In the genomic region with DNA sequence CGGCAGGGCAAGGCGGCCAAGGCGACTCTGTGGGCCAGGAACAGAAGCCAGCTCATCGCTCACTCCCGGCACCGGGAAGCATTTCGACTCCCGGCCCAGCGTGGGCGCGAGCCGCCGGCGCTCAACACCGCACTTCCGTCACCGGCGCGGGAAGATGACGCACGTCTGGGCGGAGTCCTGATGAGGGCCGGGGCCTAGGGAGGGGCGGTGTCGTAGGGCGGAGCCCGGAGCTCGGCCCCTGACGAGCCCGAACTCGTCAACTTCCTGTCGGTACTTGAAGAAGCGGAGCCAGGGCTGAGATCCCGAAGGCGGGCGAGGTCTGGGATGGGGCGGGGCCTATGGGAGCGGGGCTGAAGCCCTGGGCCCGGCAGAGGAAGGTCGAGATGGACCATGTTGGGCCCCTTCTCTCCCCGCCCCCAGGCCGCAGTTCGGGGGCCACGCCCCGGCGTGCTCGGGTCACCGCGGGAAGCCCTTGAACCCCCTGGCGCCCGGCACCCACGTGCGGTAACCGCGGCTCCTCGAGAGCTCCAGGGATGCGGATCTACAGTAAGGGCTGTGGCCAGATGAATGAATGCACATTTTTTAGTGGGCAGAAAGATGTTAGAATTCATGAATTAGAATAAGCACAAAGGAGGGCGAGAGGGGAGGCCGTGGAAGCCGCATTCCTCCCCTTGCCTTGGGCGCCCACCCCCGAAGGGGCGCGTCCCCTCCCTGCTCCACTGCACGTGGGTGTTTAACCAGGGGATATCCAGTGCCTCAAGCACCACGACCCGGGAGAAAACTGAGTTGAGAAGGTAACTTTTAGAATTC, we compare ENCODE assay signal across 8 cellular contexts. TPM values are rescaled to one million over a fixed set of nuclear protein-coding genes. Genes with fewer than 3 reads are reported as not detected.
A peak's percentile ranks its signal among the peaks of the same experiment; 100 is the strongest.
DNase-seq lines count a peak whose midpoint lies in the region; ATAC-seq, FAIRE-seq and TF ChIP-seq lines count a peak whose summit lies in the region.

A gene with protein sequence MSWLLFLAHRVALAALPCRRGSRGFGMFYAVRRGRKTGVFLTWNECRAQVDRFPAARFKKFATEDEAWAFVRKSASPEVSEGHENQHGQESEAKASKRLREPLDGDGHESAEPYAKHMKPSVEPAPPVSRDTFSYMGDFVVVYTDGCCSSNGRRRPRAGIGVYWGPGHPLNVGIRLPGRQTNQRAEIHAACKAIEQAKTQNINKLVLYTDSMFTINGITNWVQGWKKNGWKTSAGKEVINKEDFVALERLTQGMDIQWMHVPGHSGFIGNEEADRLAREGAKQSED (minus strand): TSS at position 129 of the 810 bp plus-strand sequence. CDS start 73 bp downstream, at position 56.

- CTCF ChIA-PET in activated CD4-positive, alpha-beta memory T cell treated with anti-CD3 and anti-CD28 coated beads for 36 hours (lab: Charles Lee): interaction anchor here (1.2 to 2.3 kb wide), 6 partner anchors 16 to 134 kb away, joined by 3 to 9 read pairs (median 3); a partner anchor contains a TSS
- CTCF ChIA-PET in HepG2 (lab: Yijun Ruan, JAX; ENCODE audit: low intra/inter-chr PET ratio, low total read pairs): no interaction called here

- peak; percentile 62 for FAIRE-seq in HepG2 (lab: Jason Lieb, UNC)

- no peak within 1 kb of the TSS for H2AFZ ChIP-seq in HepG2 (ENCODE audit: low read length)

- TF ChIP-seq RAD21 in HepG2 (CRISPR knock-in tag; IDR thresholded peaks at IDR 0.05): peak; percentile 47; the same call in 1 of the 2 replicates

- TSS peak; percentile 83 for BruUV-seq in HepG2 (replicated peaks; lab: Mats Ljungman, UMichigan)

- TF ChIP-seq CTCF in HepG2 (CRISPR knock-in tag; IDR thresholded peaks at IDR 0.05): no peak; the same call in none of the 2 replicates

- TF ChIP-seq POLR2A in HepG2 (IDR thresholded peaks at IDR 0.05; ENCODE audit: insufficient read depth in 1 of 2, low read depth in 2 of 2, low read length in 2 of 2): peak; percentile 88 to 96

- H3K79me2 ChIP-seq in HepG2 (ENCODE audit: insufficient read depth, low read length): peaks cover 37% of the 10 kb centered on the region

- ATAC-seq in GM19438 (IDR thresholded peaks at IDR 0.05; ENCODE audit: low read depth, unreplicated experiment): peak; percentile 96
- peak; percentile 92 for ATAC-seq in HG03575 (IDR thresholded peaks at IDR 0.05; ENCODE audit: extremely low read depth, insufficient number of reproducible peaks, low FRiP score, unreplicated experiment)
- ATAC-seq in HepG2: peak; percentile 98

- peaks cover 30% of the 10 kb centered on the region for H3K4me1 Mint-ChIP-seq in activated CD4-positive, alpha-beta memory T cell treated with anti-CD3 and anti-CD28 coated beads for 36 hours (ENCODE audit: low read depth)

- peak within 1 kb of the TSS; percentile 80 for H3K4me2 ChIP-seq in HepG2 (ENCODE audit: low read depth, low read length)

- WGBS in HepG2 (ENCODE audit: low lambda C conversion rate): 1% methylated on average over 58 of the region's 67 CpGs

- DNase-seq in CD1c-positive myeloid dendritic cell (ENCODE audit: extremely low spot score): peak; percentile 100
- peak; percentile 97 for DNase-seq in NCI-H82 treated with DMSO at 0.1 percent for 48 hours (lab: John Stamatoyannopoulos, UW; ENCODE audit: unreplicated experiment)
- peak; percentile 99 for DNase-seq in activated CD4-positive, alpha-beta memory T cell treated with anti-CD3 and anti-CD28 coated beads for 36 hours
- DNase-seq in dermis microvascular lymphatic vessel endothelial cell (ENCODE audit: low read depth in 2 of 2): peak; percentile 96 to 99
- DNase-seq in HepG2 (ENCODE audit: low spot score): peak; percentile 99
- DNase-seq in stimulated activated CD4-positive, alpha-beta T cell treated with anti-CD3 and anti-CD28 coated beads, Interleukin-4, amount 100 ng/mL, for 1 hour: peak; percentile 99

- H3K36me3 Mint-ChIP-seq in activated CD4-positive, alpha-beta memory T cell treated with anti-CD3 and anti-CD28 coated beads for 36 hours: peaks cover 36% of the 10 kb centered on the region

- H3K9me3 Mint-ChIP-seq in activated CD4-positive, alpha-beta memory T cell treated with anti-CD3 and anti-CD28 coated beads for 36 hours: no peaks in the 10 kb centered on the region

- H4K20me1 ChIP-seq in HepG2 (ENCODE audit: insufficient read depth, low read length): no peaks in the 10 kb centered on the region

- H3K4me3 ChIP-seq in HepG2 (replicated peaks in 1 of 3; ENCODE audit: insufficient read depth in 1 of 3, low read depth in 2 of 3, low read length in 3 of 3): peak within 1 kb of the TSS; percentile 85 to 92 (median 89)

- no peaks in the 10 kb centered on the region; a peak in 1 of 5 replicates for H3K27me3 ChIP-seq in HepG2 (ENCODE audit: control insufficient read depth in 1 of 2, insufficient read depth in 2 of 2, low read length in 2 of 2)

- H3K27ac ChIP-seq in HepG2 (ENCODE audit: extremely low read length, insufficient read depth, low read length): peak within 1 kb of the TSS; percentile 93

- H3K4me3 Mint-ChIP-seq in activated CD4-positive, alpha-beta memory T cell treated with anti-CD3 and anti-CD28 coated beads for 36 hours: peak within 1 kb of the TSS; percentile 86

- peak within 1 kb of the TSS; percentile 93 for H3K27ac Mint-ChIP-seq in activated CD4-positive, alpha-beta memory T cell treated with anti-CD3 and anti-CD28 coated beads for 36 hours

- in situ Hi-C loops in HepG2 (cut with HindIII; ENCODE audit: extremely low pct_ligation_motif_present, low pct_unique_long_range_greater_than_20kb): no loop called here

- H3K36me3 ChIP-seq in HepG2 (replicated peaks in 1 of 2; ENCODE audit: control insufficient read depth in 1 of 2, insufficient read depth in 2 of 2, low read length in 2 of 2): peaks cover 12 to 33% of the 10 kb centered on the region in 2 experiments

- POLR2A ChIA-PET in activated CD4-positive, alpha-beta memory T cell treated with anti-CD3 and anti-CD28 coated beads for 36 hours (lab: Charles Lee): interaction anchor here (0.7 to 3.9 kb wide), 12 partner anchors 15 to 336 kb away, joined by 3 to 61 read pairs (median 4); a partner anchor contains a TSS
- POLR2A ChIA-PET in HepG2 (lab: Yijun Ruan, JAX): interaction anchor here (0.7 to 3.9 kb wide), 38 partner anchors 9 to 181 kb away, joined by 3 to 71 read pairs (median 6); a partner anchor contains a TSS

- intact Hi-C loops in activated CD4-positive, alpha-beta memory T cell treated with anti-CD3 and anti-CD28 coated beads for 36 hours (cut with micrococcal nuclease): loop anchor here (2.0 to 5.0 kb wide), 2 partner anchors 49 to 336 kb away; no protein-coding TSS in a partner anchor
- intact Hi-C loops in HepG2 (cut with micrococcal nuclease; ENCODE audit: unreplicated experiment): loop anchor here (1.0 to 5.0 kb wide), 4 partner anchors 17 to 94 kb away; a partner anchor contains a TSS

- peaks cover 25% of the 10 kb centered on the region for H3K4me1 ChIP-seq in HepG2 (ENCODE audit: insufficient read depth, low read length)

- H3K9ac ChIP-seq in HepG2 (ENCODE audit: insufficient read depth, low read depth, low read length): peak within 1 kb of the TSS; percentile 98

- TF ChIP-seq EP300 in HepG2 (IDR thresholded peaks at IDR 0.05; ENCODE audit: low read depth in 2 of 2, low read length in 2 of 2) (peak in 1 of 2 experiments; percentile 39; a peak in 2 of 4 replicates), HepG2 (CRISPR knock-in tag; IDR thresholded peaks at IDR 0.05; ENCODE audit: borderline replicate concordance) (peak; percentile 62; the same call in 1 of the 2 replicates)

- no peaks in the 10 kb centered on the region for H3K9me3 ChIP-seq in HepG2 (ENCODE audit: low read length)

- no peaks in the 10 kb centered on the region for H3K27me3 Mint-ChIP-seq in activated CD4-positive, alpha-beta memory T cell treated with anti-CD3 and anti-CD28 coated beads for 36 hours

RNA-seq across cellular contexts. Expression of the gene that starts here (rescaled TPM):
- total RNA-seq in activated CD4-positive, alpha-beta memory T cell treated with anti-CD3 and anti-CD28 coated beads for 36 hours: 10 to 100 TPM; 23.6 to 24.8 TPM
- total RNA-seq in dermis microvascular lymphatic vessel endothelial cell (23.4 and 28.9 TPM in 2 replicates), HepG2 (2016; rRNA removed; fragmentation: Illumina TruSeq; extraction: Trizol) (57.2 and 57.4 TPM in 2 replicates)
- 73.8 and 75.1 TPM in 2 replicates for total RNA-seq in HepG2 (2016; cell fraction: cytosol; rRNA removed; fragmentation: Illumina TruSeq; extraction: Trizol; ENCODE audit: low read depth)
- 56.9 and 57.3 TPM in 2 replicates for total RNA-seq in HepG2 (2016; cell fraction: insoluble cytoplasmic fraction; rRNA removed; fragmentation: Illumina TruSeq; extraction: Trizol)
- 90.4 and 92.3 TPM in 2 replicates for total RNA-seq in HepG2 (2016; cell fraction: membrane; rRNA removed; fragmentation: Illumina TruSeq; extraction: Trizol)
- total RNA-seq in HepG2 (2016; cell fraction: nucleus; rRNA removed; fragmentation: Illumina TruSeq; extraction: Trizol): 37.2 and 39.3 TPM in 2 replicates
- polyA plus RNA-seq in HepG2 (2011; rRNA removed): 12.7 and 14.5 TPM in 2 replicates
- 12.8 and 14.0 TPM in 2 replicates for polyA plus RNA-seq in HepG2 (2011; cell fraction: cytosol; rRNA removed)
- 10.4 and 11.6 TPM in 2 replicates for polyA plus RNA-seq in HepG2 (2011; cell fraction: nucleus; rRNA removed)
- 21.0 and 21.2 TPM in 2 replicates for polyA plus RNA-seq in HepG2 (2012)
- polyA plus RNA-seq in HepG2 (2016; cell fraction: cytosol; fragmentation: Illumina TruSeq; extraction: Trizol; ENCODE audit: low read depth): 75.3 and 82.0 TPM in 2 replicates
- 46.3 and 47.8 TPM in 2 replicates for polyA plus RNA-seq in HepG2 (2016; cell fraction: insoluble cytoplasmic fraction; fragmentation: Illumina TruSeq; extraction: Trizol; ENCODE audit: low read depth)
- polyA plus RNA-seq in HepG2 (2016; cell fraction: membrane; fragmentation: Illumina TruSeq; extraction: Trizol; ENCODE audit: low read depth): 68.9 and 69.5 TPM in 2 replicates
- 43.7 and 45.2 TPM in 2 replicates for polyA plus RNA-seq in HepG2 (2016; cell fraction: nucleus; fragmentation: Illumina TruSeq; extraction: Trizol; ENCODE audit: insufficient read depth, low read depth)
- 10.4 and 15.6 TPM in 2 replicates for polyA minus RNA-seq in HepG2 (2011; rRNA and poly(A)+ RNA removed; ENCODE audit: low replicate concordance)
- polyA minus RNA-seq in HepG2 (2011; cell fraction: cytosol; rRNA and poly(A)+ RNA removed): 11.1 and 12.0 TPM in 2 replicates
- 17.3 and 19.1 TPM in 2 replicates for polyA minus RNA-seq in HepG2 (2011; cell fraction: nucleus; rRNA and poly(A)+ RNA removed)

Comparison
In these comparisons a context has a peak if more than half of its experiments do, and no peak if none do; other contexts are left out.
1. Peak in every context shown above with its lines: DNase-seq, ATAC-seq, H3K4me3 ChIP-seq and H3K27ac ChIP-seq.